In the genomic region with DNA sequence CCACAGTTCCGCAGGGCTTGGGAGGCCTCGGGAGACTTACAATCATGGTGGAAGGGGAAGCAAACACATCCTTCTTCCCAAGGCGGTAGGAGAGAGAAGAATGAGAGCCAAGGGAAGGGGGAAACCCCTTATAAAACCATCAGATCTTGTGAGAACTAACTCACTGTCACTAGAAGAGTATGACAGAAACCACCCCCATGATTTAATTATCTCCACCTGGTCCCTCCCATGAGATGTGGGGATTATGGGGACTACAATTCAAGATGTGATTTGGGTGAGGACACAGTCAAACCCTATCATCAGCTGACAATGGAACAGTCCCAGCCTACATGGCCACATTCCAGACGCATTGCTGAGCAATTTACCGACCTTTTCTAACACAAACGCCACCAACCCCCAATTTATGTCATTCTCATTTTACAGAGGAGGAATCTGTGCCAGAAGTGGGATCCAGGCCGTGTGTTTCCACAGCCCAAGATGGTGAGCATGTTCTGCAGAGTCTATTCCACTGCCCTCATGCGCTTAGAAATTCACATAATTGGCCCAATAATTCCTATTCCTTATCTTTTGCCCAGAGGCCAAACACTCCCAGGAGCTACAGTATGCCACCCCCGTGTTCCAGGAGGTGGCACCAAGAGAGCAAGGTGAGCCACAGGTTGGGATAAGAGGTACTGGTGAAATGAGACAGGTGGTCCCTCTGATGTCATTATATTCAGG, we compare ENCODE assay signal across 18 cellular contexts. TPM values are rescaled to one million over a fixed set of nuclear protein-coding genes. Genes with fewer than 3 reads are reported as not detected.
A peak's percentile ranks its signal among the peaks of the same experiment; 100 is the strongest.
DNase-seq lines count a peak whose midpoint lies in the region; ATAC-seq, FAIRE-seq and TF ChIP-seq lines count a peak whose summit lies in the region.
"Had no signal": no experiment of that assay in that cellular context is flagged by ENCODE, and none has a peak within 500 bp of the region (broad histone marks: within the 10 kb centered on the region; RNA-seq: fewer than 3 reads in every experiment).

No MANE protein-coding gene starts in this region.

- no peak overlapping the region for H3K9ac ChIP-seq in BLaER1
- H3K9ac ChIP-seq in astrocyte (ENCODE audit: low read length) = no peak overlapping the region
- H3K9ac ChIP-seq in mesendoderm (ENCODE audit: low read length) = no peak overlapping the region

- H3K4ac ChIP-seq in mesendoderm (ENCODE audit: low read depth, low read length) = no peak overlapping the region

- H3K79me1 ChIP-seq in mesendoderm (ENCODE audit: low read length) = no peaks in the 10 kb centered on the region

- ATAC-seq in GM23338 = no peak

- no peak overlapping the region for H4K5ac ChIP-seq in mesendoderm (ENCODE audit: low read length)

- peaks cover 12% of the 10 kb centered on the region for H3K4me1 ChIP-seq in BLaER1
- H3K4me1 ChIP-seq in GM23338 (ENCODE audit: insufficient read depth) = peaks cover 12% of the 10 kb centered on the region
- H3K4me1 ChIP-seq in astrocyte (ENCODE audit: insufficient read depth, low read length) = no peaks in the 10 kb centered on the region
- peaks cover 5% of the 10 kb centered on the region for H3K4me1 ChIP-seq in mesendoderm (ENCODE audit: control insufficient read depth, low read depth, low read length)
- H3K4me1 ChIP-seq: HAP-1 had no signal

- no CpG with 5 or more reads among the region's 9 CpGs for WGBS in mesendoderm (ENCODE audit: extremely low coverage, insufficient coverage, low lambda C conversion rate)

- H3K4me1 Mint-ChIP-seq in GM23338 (peaks cover 24% of the 10 kb centered on the region), astrocyte (ENCODE audit: low read depth, unreplicated experiment) (peaks cover 9% of the 10 kb centered on the region)

- H3K27ac Mint-ChIP-seq in GM23338 = no peak overlapping the region
- peak overlapping the region; percentile 37 for H3K27ac Mint-ChIP-seq in astrocyte (ENCODE audit: unreplicated experiment)
- H3K27ac Mint-ChIP-seq: CD4-positive, alpha-beta T cell; IgD-negative memory B cell had no signal

- H3K4me3 Mint-ChIP-seq in GM23338 (no peak overlapping the region), astrocyte (ENCODE audit: unreplicated experiment) (no peak overlapping the region)
- H3K4me3 Mint-ChIP-seq: CD4-positive, alpha-beta T cell; IgD-negative memory B cell had no signal

- H3K9me2 ChIP-seq in GM23338 (ENCODE audit: insufficient read depth) = no peaks in the 10 kb centered on the region

- no peaks in the 10 kb centered on the region for H3F3A ChIP-seq in GM23338 (replicated peaks; ENCODE audit: low read depth)

- H2AFZ ChIP-seq in GM23338 = peak overlapping the region; percentile 85
- H2AFZ ChIP-seq in astrocyte (ENCODE audit: low read depth, low read length) = no peak overlapping the region

- H3K79me2 ChIP-seq in GM23338 (replicated peaks; ENCODE audit: insufficient read depth) (no peaks in the 10 kb centered on the region), astrocyte (ENCODE audit: insufficient read depth, low read length) (no peaks in the 10 kb centered on the region), mesendoderm (ENCODE audit: control insufficient read depth, insufficient read depth, low read length) (no peaks in the 10 kb centered on the region)

- H3K9me3 Mint-ChIP-seq in GM23338 (no peaks in the 10 kb centered on the region; the same call in 2 of the 3 replicates), astrocyte (ENCODE audit: unreplicated experiment) (peaks cover 6% of the 10 kb centered on the region)
- H3K9me3 Mint-ChIP-seq: CD4-positive, alpha-beta T cell; IgD-negative memory B cell had no signal

- H3K23ac ChIP-seq in mesendoderm (ENCODE audit: low read length) = no peak overlapping the region

- no peak for FAIRE-seq in astrocyte (lab: Jason Lieb, UNC)

- H3K27me3 Mint-ChIP-seq in GM23338 (ENCODE audit: insufficient read depth, low read depth, poor library complexity) (peaks cover 5% of the 10 kb centered on the region), astrocyte (ENCODE audit: low read depth, unreplicated experiment) (peaks cover 6% of the 10 kb centered on the region)
- H3K27me3 Mint-ChIP-seq: CD4-positive, alpha-beta T cell; IgD-negative memory B cell had no signal

- H3K36me3 Mint-ChIP-seq in GM23338 (ENCODE audit: low read depth) (no peaks in the 10 kb centered on the region), astrocyte (ENCODE audit: low read depth, unreplicated experiment) (peaks cover 3% of the 10 kb centered on the region)

- DNase-seq in GM23338 (ENCODE audit: low spot score) (peak; percentile 35), astrocyte (ENCODE audit: low read depth) (no peak), mesendoderm (peak; percentile 38), NK-92 (lab: John Stamatoyannopoulos, UW; ENCODE audit: unreplicated experiment) (no peak), cortex of kidney (lab: John Stamatoyannopoulos, UW) (no peak)
- no peak for DNase-seq in activated CD4-positive, alpha-beta T cell treated with anti-CD3 and anti-CD28 coated beads, Interleukin-2, amount 50 U/mL, for 48 hours
- no peak for DNase-seq in activated CD4-positive, alpha-beta T cell treated with anti-CD3 and anti-CD28 coated beads for 4 hours
- DNase-seq: ACHN; Calu3; CD4-positive, alpha-beta T cell; DMS53; NCI-H1417; NCI-H2029; NCI-H524 treated with DMSO at 0.1 percent for 48 hours had no signal

- no peak overlapping the region for H3K56ac ChIP-seq in mesendoderm (ENCODE audit: low read length)

- H2BK120ac ChIP-seq in mesendoderm (ENCODE audit: low read depth, low read length) = no peak overlapping the region

- H4K8ac ChIP-seq in mesendoderm (ENCODE audit: low read depth, low read length) = no peak overlapping the region

- H3K18ac ChIP-seq in mesendoderm (ENCODE audit: low read length) = no peak overlapping the region

- peak in 1 of 2 experiments; percentile 10; a peak in 1 of 4 replicates for TF ChIP-seq CTCF in GM23338 (conservative IDR thresholded peaks at IDR 0.05; ENCODE audit: low read depth in 2 of 2)
- no peak for TF ChIP-seq CTCF in astrocyte (IDR thresholded peaks at IDR 0.05; ENCODE audit: insufficient read depth, low read depth, low read length)

- H2BK15ac ChIP-seq in mesendoderm (replicated peaks; ENCODE audit: low read depth) = no peak overlapping the region

- no peak overlapping the region for H3K27ac ChIP-seq in BLaER1
- no peak overlapping the region for H3K27ac ChIP-seq in GM23338 (ENCODE audit: low read depth)
- H3K27ac ChIP-seq in astrocyte (ENCODE audit: low read depth, low read length) = no peak overlapping the region
- H3K27ac ChIP-seq in mesendoderm (ENCODE audit: low read depth, low read length) = no peak overlapping the region

- H3K27me3 ChIP-seq in BLaER1 (no peaks in the 10 kb centered on the region), GM23338 (ENCODE audit: insufficient read depth) (no peaks in the 10 kb centered on the region), astrocyte (ENCODE audit: insufficient read depth, low read length) (no peaks in the 10 kb centered on the region), mesendoderm (ENCODE audit: insufficient read depth, low read length, poor library complexity) (no peaks in the 10 kb centered on the region)

- H2AK5ac ChIP-seq in mesendoderm (ENCODE audit: low read length) = no peak overlapping the region

- H4K20me1 ChIP-seq in BLaER1 (no peaks in the 10 kb centered on the region), GM23338 (replicated peaks; ENCODE audit: insufficient read depth) (no peaks in the 10 kb centered on the region), astrocyte (ENCODE audit: insufficient read depth, low read length) (no peaks in the 10 kb centered on the region)

- H2BK5ac ChIP-seq in mesendoderm (ENCODE audit: low read length) = no peak overlapping the region

- H3K9me3 ChIP-seq in BLaER1 = no peaks in the 10 kb centered on the region
- no peaks in the 10 kb centered on the region for H3K9me3 ChIP-seq in astrocyte (ENCODE audit: insufficient read depth, low read depth, low read length)
- H3K9me3 ChIP-seq: HAP-1 had no signal

- no peak overlapping the region for H3K4me3 ChIP-seq in BLaER1
- H3K4me3 ChIP-seq in GM23338 = no peak overlapping the region
- no peak overlapping the region for H3K4me3 ChIP-seq in astrocyte (ENCODE audit: insufficient read depth, low read depth, low read length)
- H3K4me3 ChIP-seq in mesendoderm (ENCODE audit: low read length) = no peak overlapping the region
- H3K4me3 ChIP-seq: HAP-1 had no signal

- H3K4me2 ChIP-seq in BLaER1 = peak overlapping the region; percentile 24
- no peak overlapping the region for H3K4me2 ChIP-seq in GM23338
- H3K4me2 ChIP-seq in astrocyte (ENCODE audit: low read length) = no peak overlapping the region
- no peak overlapping the region for H3K4me2 ChIP-seq in mesendoderm (ENCODE audit: low read length)

- H3K36me3 ChIP-seq in BLaER1 (peaks cover 71% of the 10 kb centered on the region), GM23338 (ENCODE audit: insufficient read depth) (no peaks in the 10 kb centered on the region), astrocyte (ENCODE audit: insufficient read depth, low read length) (no peaks in the 10 kb centered on the region), mesendoderm (ENCODE audit: control insufficient read depth, insufficient read depth, low read length) (no peaks in the 10 kb centered on the region)
- H3K36me3 ChIP-seq: HAP-1 had no signal

TF ChIP-seq in GM23338, 12 proteins besides CTCF, POLR2A, EP300 and RAD21 (continues in another document):
- no peak for TF ChIP-seq EZH2 (IDR thresholded peaks at IDR 0.05; ENCODE audit: low read depth, unreplicated experiment)

RNA-seq across cellular contexts. Expression of gene MILR1, which starts 17.3 kb away (rescaled TPM):
- not detected in 2 replicates for total RNA-seq in GM23338 (2014; rRNA removed; shearing (Covaris generic))
- polyA plus RNA-seq in GM23338 (2016; fragmentation: Nextera tagmentation; extraction: Ambion mirVana) = 0.39 TPM in 1 of 2 replicates, not detected in the other
- total RNA-seq in astrocyte = 0.91 and 1.9 TPM in 2 replicates
- polyA plus RNA-seq in mesendoderm (2013, experiment 1 of 2) = not detected
- not detected for polyA plus RNA-seq in mesendoderm (2013, experiment 2 of 2)
- total RNA-seq: SK-MEL-5 had no signal

RNA-seq across cellular contexts. Expression of gene POLG2, which starts 30.7 kb away (rescaled TPM):
- total RNA-seq in GM23338 (2014; rRNA removed; shearing (Covaris generic)) = 19.8 and 20.2 TPM in 2 replicates
- 27.7 and 28.0 TPM in 2 replicates for polyA plus RNA-seq in GM23338 (2016; fragmentation: Nextera tagmentation; extraction: Ambion mirVana)
- 13.7 and 16.2 TPM in 2 replicates for total RNA-seq in astrocyte
- polyA plus RNA-seq in mesendoderm (2013, experiment 1 of 2) = 14.5 TPM
- polyA plus RNA-seq in mesendoderm (2013, experiment 2 of 2) = 14.9 TPM

RNA-seq across cellular contexts. Expression of gene DDX5, which starts 39.9 kb away (rescaled TPM):
- 399 and 400 TPM in 2 replicates for total RNA-seq in GM23338 (2014; rRNA removed; shearing (Covaris generic))
- 367 and 447 TPM in 2 replicates for polyA plus RNA-seq in GM23338 (2016; fragmentation: Nextera tagmentation; extraction: Ambion mirVana)
- total RNA-seq in astrocyte = 549 and 555 TPM in 2 replicates
- 740 TPM for polyA plus RNA-seq in mesendoderm (2013, experiment 1 of 2)
- 740 TPM for polyA plus RNA-seq in mesendoderm (2013, experiment 2 of 2)

RNA-seq across cellular contexts. Expression of gene CEP95, which starts 40.6 kb away (rescaled TPM):
- 41.1 and 81.1 TPM in 2 replicates for total RNA-seq in GM23338 (2014; rRNA removed; shearing (Covaris generic))
- 38.9 and 45.4 TPM in 2 replicates for polyA plus RNA-seq in GM23338 (2016; fragmentation: Nextera tagmentation; extraction: Ambion mirVana)
- 29.7 and 35.2 TPM in 2 replicates for total RNA-seq in astrocyte
- polyA plus RNA-seq in mesendoderm (2013, experiment 1 of 2) = 47.9 TPM
- 47.5 TPM for polyA plus RNA-seq in mesendoderm (2013, experiment 2 of 2)

Comparison
In these comparisons a context has a peak if more than half of its experiments do, and no peak if none do; other contexts are left out.
1. DNase-seq: peak in GM23338 (single experiment) and mesendoderm (single experiment); none in astrocyte (single experiment), NK-92 (single experiment), activated CD4-positive, alpha-beta T cell treated with anti-CD3 and anti-CD28 coated beads, Interleukin-2, amount 50 U/mL, for 48 hours (0 of 2), activated CD4-positive, alpha-beta T cell treated with anti-CD3 and anti-CD28 coated beads for 4 hours (0 of 2) and cortex of kidney (single experiment).